21 cellular contexts compared by ENCODE assay signal in genomic region chr3:118692417-118692816, GRCh38.
"Had no signal": no experiment of that assay in that cellular context is flagged by ENCODE, and none has a peak within 500 bp of the region (broad histone marks: within the 10 kb centered on the region; RNA-seq: fewer than 3 reads in every experiment).

No MANE protein-coding gene starts in this region.

- DNase-seq: stimulated activated CD4-positive, alpha-beta T cell treated with anti-CD3 and anti-CD28 coated beads, Interleukin-2, amount 100 ng/mL, for 48 hours; stimulated activated CD4-positive, alpha-beta T cell treated with anti-CD3 and anti-CD28 coated beads, Interleukin-4, amount 100 ng/mL, for 1 hour; stimulated activated CD4-positive, alpha-beta T cell treated with anti-CD3 and anti-CD28 coated beads, Interleukin-4, amount 100 ng/mL, for 24 hours; stimulated activated CD4-positive, alpha-beta T cell treated with anti-CD3 and anti-CD28 coated beads, Interleukin-4, amount 100 ng/mL, for 4 hours; stimulated activated CD8-positive, alpha-beta memory T cell treated with anti-CD3 and anti-CD28 coated beads, Interleukin-4, amount 100 ng/mL, for 48 hours; stimulated activated naive B cell treated with anti-CD40 and anti-IgM and Interleukin-4, amounts not matched to agents 10 μg/mL and 1 μg/mL and 100 μg/mL, for 72 hours; stimulated activated naive CD4-positive, alpha-beta T cell; stimulated activated naive CD4-positive, alpha-beta T cell treated with Interleukin-2 at 50 U/mL for 16 hours; stimulated activated naive CD8-positive, alpha-beta T cell treated with anti-CD3 and anti-CD28 coated beads, Interleukin-15, amount 100 ng/mL, for 72 hours; stimulated activated naive CD8-positive, alpha-beta T cell treated with anti-CD3 and anti-CD28 coated beads, Interleukin-15, Interleukin-2, amounts not matched to agents 100 U/mL and 50 U/mL, for 24 hours; stomach; substantia nigra; testis; thyroid gland; tibial artery; transverse colon; trophoblast cell; upper lobe of left lung; upper lobe of right lung; uterus had no signal

- FAIRE-seq: urothelium cell line had no signal
